ENCODE assay signal across 8 cellular contexts in the genomic region with DNA sequence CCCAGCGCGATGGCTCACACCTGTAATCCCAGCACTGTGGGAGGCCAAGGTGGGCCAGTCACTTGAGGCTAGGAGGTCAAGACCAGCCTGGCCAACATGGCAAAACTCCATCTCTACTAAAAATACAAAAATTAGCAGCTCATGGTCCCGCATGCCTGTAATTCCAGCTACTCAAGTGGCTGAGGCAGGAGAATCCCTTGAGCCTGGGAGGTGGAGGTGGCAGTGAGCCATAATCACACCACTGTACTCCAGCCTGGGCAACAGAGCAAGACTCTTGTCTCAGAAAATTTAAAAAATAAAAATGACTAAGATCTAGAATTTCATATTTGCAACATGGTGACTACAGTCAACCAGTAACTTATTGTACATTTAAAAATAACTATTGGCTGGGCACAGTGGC. TPM values are rescaled to one million over a fixed set of nuclear protein-coding genes. Genes with fewer than 3 reads are reported as not detected.
DNase-seq lines count a peak whose midpoint lies in the region; ATAC-seq and TF ChIP-seq lines count a peak whose summit lies in the region.
"Not testable (repeated sequence)": the region's sequence is repeated elsewhere in the genome, so short reads cannot be mapped to it uniquely, and the experiment has no call there.

No MANE protein-coding gene starts in this region.

- peaks cover 53% of the 10 kb centered on the region for H3K4me1 Mint-ChIP-seq in activated T-cell treated with anti-CD3 and anti-CD28 coated beads, Interleukin-2, amount 50 U/mL, for 24 hours (ENCODE audit: low read depth)
- peaks cover 52% of the 10 kb centered on the region for H3K4me1 Mint-ChIP-seq in activated T-cell treated with anti-CD3 and anti-CD28 coated beads, Interleukin-2, amount 50 U/mL, for 72 hours (ENCODE audit: low read depth)
- H3K4me1 Mint-ChIP-seq in activated T-helper 17 cell treated with anti-CD3 and anti-CD28 coated beads, Interleukin-2, amount 50 U/mL, for 72 hours = peaks cover 34% of the 10 kb centered on the region

- not testable (repeated sequence) for TF ChIP-seq POLR2A in gastrocnemius medialis (IDR thresholded peaks at IDR 0.05); thyroid gland (IDR thresholded peaks at IDR 0.05)

- CTCF ChIA-PET in HEK293 (lab: Yijun Ruan, JAX) = interaction anchor here (0.7 to 2.0 kb wide), 3 partner anchors 30 to 67 kb away, joined by 3 to 7 read pairs (median 5); no protein-coding TSS in a partner anchor

- not testable (repeated sequence) for H3K9me3 ChIP-seq in HEK293 (ENCODE audit: control insufficient read depth, insufficient read depth, low read depth, low read length); psoas muscle; gastrocnemius medialis; thyroid gland

- H3K36me3 Mint-ChIP-seq in activated T-cell treated with anti-CD3 and anti-CD28 coated beads, Interleukin-2, amount 50 U/mL, for 24 hours (ENCODE audit: low read depth) = peaks cover 72% of the 10 kb centered on the region
- H3K36me3 Mint-ChIP-seq in activated T-cell treated with anti-CD3 and anti-CD28 coated beads, Interleukin-2, amount 50 U/mL, for 72 hours (ENCODE audit: insufficient read depth in 2 of 2) = peaks cover 14 to 24% of the 10 kb centered on the region in 2 donors
- peaks cover 87% of the 10 kb centered on the region for H3K36me3 Mint-ChIP-seq in activated T-helper 17 cell treated with anti-CD3 and anti-CD28 coated beads, Interleukin-2, amount 50 U/mL, for 72 hours (ENCODE audit: low read depth)

- POLR2A ChIA-PET in HEK293 (lab: Yijun Ruan, JAX) = interaction anchor here (0.7 to 1.4 kb wide), 2 partner anchors 26 to 45 kb away, joined by 3 read pairs; no protein-coding TSS in a partner anchor

- not testable (repeated sequence) for H3K9me3 Mint-ChIP-seq in activated T-cell treated with anti-CD3 and anti-CD28 coated beads, Interleukin-2, amount 50 U/mL, for 24 hours; activated T-cell treated with anti-CD3 and anti-CD28 coated beads, Interleukin-2, amount 50 U/mL, for 72 hours; activated T-helper 17 cell treated with anti-CD3 and anti-CD28 coated beads, Interleukin-2, amount 50 U/mL, for 72 hours

- not testable (repeated sequence) for H3K27ac ChIP-seq in HEK293 (ENCODE audit: extremely low read depth, low read depth, low read length)
- H3K27ac ChIP-seq in psoas muscle (peak overlapping the region; percentile 36), gastrocnemius medialis (peak overlapping the region in 3 of 4 donors; percentile 45 to 100 (median 91)), thyroid gland (peak overlapping the region; percentile 46 to 62 (median 48))

- intact Hi-C loops in psoas muscle (cut with DNase I); gastrocnemius medialis (cut with DNase I; ENCODE audit: low total_unique reads); thyroid gland (cut with DNase I): not testable (repeated sequence)

- TF ChIP-seq CTCF in HEK293 (tag by site-specific recombination; IDR thresholded peaks at IDR 0.05); psoas muscle (IDR thresholded peaks at IDR 0.05); gastrocnemius medialis (IDR thresholded peaks at IDR 0.05 in 4 of 5, conservative IDR thresholded peaks at IDR 0.05 in 1 of 5); thyroid gland (IDR thresholded peaks at IDR 0.05): not testable (repeated sequence)

- H3K4me1 ChIP-seq in HEK293 (ENCODE audit: control insufficient read depth, insufficient read depth, low read length) = not testable (repeated sequence)
- H3K4me1 ChIP-seq in psoas muscle = peaks cover 46% of the 10 kb centered on the region
- H3K4me1 ChIP-seq in gastrocnemius medialis = peaks cover 36 to 50% of the 10 kb centered on the region in 2 donors
- peaks cover 20 to 30% of the 10 kb centered on the region in 2 donors for H3K4me1 ChIP-seq in thyroid gland

- H3K27ac Mint-ChIP-seq in activated T-cell treated with anti-CD3 and anti-CD28 coated beads, Interleukin-2, amount 50 U/mL, for 24 hours = peak overlapping the region; percentile 57
- peak overlapping the region; percentile 36 for H3K27ac Mint-ChIP-seq in activated T-cell treated with anti-CD3 and anti-CD28 coated beads, Interleukin-2, amount 50 U/mL, for 72 hours
- H3K27ac Mint-ChIP-seq in activated T-helper 17 cell treated with anti-CD3 and anti-CD28 coated beads, Interleukin-2, amount 50 U/mL, for 72 hours = not testable (repeated sequence)

- H3K36me3 ChIP-seq in HEK293 (ENCODE audit: control insufficient read depth in 2 of 2, insufficient read depth in 1 of 2, low read length in 2 of 2) (peaks cover 56 to 67% of the 10 kb centered on the region in 2 experiments), psoas muscle (ENCODE audit: insufficient read depth in 1 of 2, low read depth in 1 of 2) (peaks cover 2 to 71% of the 10 kb centered on the region in 2 donors), gastrocnemius medialis (peaks cover 0 to 42% of the 10 kb centered on the region in 2 donors)
- H3K36me3 ChIP-seq in thyroid gland = not testable (repeated sequence)

- not testable (repeated sequence) for H3K27me3 Mint-ChIP-seq in activated T-cell treated with anti-CD3 and anti-CD28 coated beads, Interleukin-2, amount 50 U/mL, for 24 hours; activated T-cell treated with anti-CD3 and anti-CD28 coated beads, Interleukin-2, amount 50 U/mL, for 72 hours (ENCODE audit: low read depth); activated T-helper 17 cell treated with anti-CD3 and anti-CD28 coated beads, Interleukin-2, amount 50 U/mL, for 72 hours

- DNase-seq in activated T-cell treated with anti-CD3 and anti-CD28 coated beads, Interleukin-2, amount 50 U/mL, for 24 hours; activated T-cell treated with anti-CD3 and anti-CD28 coated beads, Interleukin-2, amount 50 U/mL, for 72 hours; psoas muscle; gastrocnemius medialis: not testable (repeated sequence)
- DNase-seq in mesenteric fat pad (ENCODE audit: low spot score) (peak; percentile 41), thyroid gland (peak; percentile 86 to 90)

- 73 to 84% (median 83%) methylated on average over 3 of the region's 3 CpGs for WGBS in psoas muscle, 3 donors
- 44 to 58% methylated on average over 3 of the region's 3 CpGs for WGBS in thyroid gland, 2 donors

- ATAC-seq in activated T-cell treated with anti-CD3 and anti-CD28 coated beads, Interleukin-2, amount 50 U/mL, for 72 hours (replicated peaks in 1 of 2); activated T-helper 17 cell treated with anti-CD3 and anti-CD28 coated beads, Interleukin-2, amount 50 U/mL, for 72 hours (replicated peaks); psoas muscle; gastrocnemius medialis: not testable (repeated sequence)

- not testable (repeated sequence) for H3K4me3 Mint-ChIP-seq in activated T-cell treated with anti-CD3 and anti-CD28 coated beads, Interleukin-2, amount 50 U/mL, for 24 hours
- H3K4me3 Mint-ChIP-seq in activated T-cell treated with anti-CD3 and anti-CD28 coated beads, Interleukin-2, amount 50 U/mL, for 72 hours = peak overlapping the region in 1 of 2 donors; percentile 44
- H3K4me3 Mint-ChIP-seq in activated T-helper 17 cell treated with anti-CD3 and anti-CD28 coated beads, Interleukin-2, amount 50 U/mL, for 72 hours = peak overlapping the region; percentile 23

- in situ Hi-C loops in gastrocnemius medialis (cut with MboI; ENCODE audit: low sequenced_read_pairs in 4 of 4) = not testable (repeated sequence)

- H3K4me3 ChIP-seq in HEK293 (ENCODE audit: low read depth, low read length); psoas muscle; gastrocnemius medialis; thyroid gland (replicated peaks in 1 of 3): not testable (repeated sequence)

- not testable (repeated sequence) for H3K27me3 ChIP-seq in psoas muscle (ENCODE audit: insufficient read depth in 3 of 3, low read length in 2 of 3); gastrocnemius medialis; thyroid gland

RNA-seq across cellular contexts. Expression of gene CASC3, which starts 2.8 kb away (rescaled TPM):
- total RNA-seq in activated T-cell treated with anti-CD3 and anti-CD28 coated beads, Interleukin-2, amount 50 U/mL, for 72 hours = 100 to 1,000 TPM; 106 to 144 TPM
- 100 to 1,000 TPM; 110 to 244 TPM for total RNA-seq in activated T-helper 17 cell treated with anti-CD3 and anti-CD28 coated beads, Interleukin-2, amount 50 U/mL, for 72 hours
- 84.4 TPM for total RNA-seq in mesenteric fat pad
- 10 to 100 TPM; 43.9 to 76.7 (median 57.1) TPM for total RNA-seq in psoas muscle
- polyA plus RNA-seq in psoas muscle = 10 to 100 TPM; 34.5 to 53.6 (median 38.6) TPM
- total RNA-seq in gastrocnemius medialis = 10 to 100 TPM; 35.8 to 41.3 (median 39.8) TPM
- 100 to 1,000 TPM in 1 of 4 donors, 10 to 100 TPM in 3; 88.2 to 103 (median 95.5) TPM for total RNA-seq in thyroid gland

RNA-seq across cellular contexts. Expression of gene MSL1, which starts 21.4 kb away (rescaled TPM):
- total RNA-seq in activated T-cell treated with anti-CD3 and anti-CD28 coated beads, Interleukin-2, amount 50 U/mL, for 72 hours = 100 to 1,000 TPM; 115 to 121 TPM
- total RNA-seq in activated T-helper 17 cell treated with anti-CD3 and anti-CD28 coated beads, Interleukin-2, amount 50 U/mL, for 72 hours = 100 to 1,000 TPM in 1 of 2 donors, 10 to 100 TPM in 1; 80.5 to 114 TPM
- total RNA-seq in mesenteric fat pad (77.0 TPM), psoas muscle (10 to 100 TPM; 63.3 to 75.6 (median 69.0) TPM), gastrocnemius medialis (10 to 100 TPM; 75.7 to 96.3 (median 85.9) TPM), thyroid gland (100 to 1,000 TPM in 1 of 4 donors, 10 to 100 TPM in 3; 69.9 to 101 (median 80.4) TPM)
- polyA plus RNA-seq in psoas muscle = 10 to 100 TPM; 48.6 to 84.7 (median 56.4) TPM

RNA-seq across cellular contexts. Expression of gene RAPGEFL1, which starts 34.1 kb away (rescaled TPM):
- 1 to 10 TPM; 3.0 to 6.6 TPM for total RNA-seq in activated T-cell treated with anti-CD3 and anti-CD28 coated beads, Interleukin-2, amount 50 U/mL, for 72 hours
- total RNA-seq in activated T-helper 17 cell treated with anti-CD3 and anti-CD28 coated beads, Interleukin-2, amount 50 U/mL, for 72 hours = 1 to 10 TPM; 9.4 to 9.9 TPM
- 10.1 TPM for total RNA-seq in mesenteric fat pad
- 1 to 10 TPM; 2.8 to 5.7 (median 3.9) TPM for total RNA-seq in psoas muscle
- polyA plus RNA-seq in psoas muscle = 1 to 10 TPM; 1.7 to 4.2 (median 3.5) TPM
- 1 to 10 TPM; 1.8 to 5.8 (median 5.2) TPM for total RNA-seq in gastrocnemius medialis
- 1 to 10 TPM; 1.3 to 5.2 (median 4.1) TPM for total RNA-seq in thyroid gland

RNA-seq across cellular contexts. Expression of gene NR1D1, which starts 42.8 kb away (rescaled TPM):
- 1 to 10 TPM; 4.5 to 6.3 TPM for total RNA-seq in activated T-cell treated with anti-CD3 and anti-CD28 coated beads, Interleukin-2, amount 50 U/mL, for 72 hours
- total RNA-seq in activated T-helper 17 cell treated with anti-CD3 and anti-CD28 coated beads, Interleukin-2, amount 50 U/mL, for 72 hours = 10 to 100 TPM; 12.2 to 21.8 TPM
- 15.5 TPM for total RNA-seq in mesenteric fat pad
- 10 to 100 TPM; 29.4 to 88.7 (median 51.0) TPM for total RNA-seq in psoas muscle
- polyA plus RNA-seq in psoas muscle = 10 to 100 TPM; 21.4 to 41.6 (median 24.4) TPM
- 10 to 100 TPM; 16.0 to 34.2 (median 18.3) TPM for total RNA-seq in gastrocnemius medialis
- total RNA-seq in thyroid gland = 1 to 10 TPM; 3.4 to 9.9 (median 5.1) TPM
